9 cellular contexts compared by ENCODE assay signal in genomic region chr22:39598017-39598965, GRCh38. TPM values are rescaled to one million over a fixed set of nuclear protein-coding genes. Genes with fewer than 3 reads are reported as not detected.
DNase-seq lines count a peak whose midpoint lies in the region; ATAC-seq, FAIRE-seq and TF ChIP-seq lines count a peak whose summit lies in the region.
"Had no signal": no experiment of that assay in that cellular context is flagged by ENCODE, and none has a peak within 500 bp of the region (broad histone marks: within the 10 kb centered on the region; RNA-seq: fewer than 3 reads in every experiment).

No MANE protein-coding gene starts in this region.

- ATAC-seq in HG02623 (IDR thresholded peaks at IDR 0.05; ENCODE audit: unreplicated experiment) (no peak), GM18868 (IDR thresholded peaks at IDR 0.05; ENCODE audit: unreplicated experiment) (no peak), GM18502 (IDR thresholded peaks at IDR 0.05; ENCODE audit: poor library complexity, unreplicated experiment) (no peak)

- FAIRE-seq in GM19239 (lab: Jason Lieb, UNC), result no peak

- peak overlapping the region; percentile 76 for H3K27ac Mint-ChIP-seq in progenitor cell of endocrine pancreas

- H3K27me3 Mint-ChIP-seq in progenitor cell of endocrine pancreas, result peaks cover 58% of the 10 kb centered on the region

- peaks cover 3% of the 10 kb centered on the region for H3K9me3 Mint-ChIP-seq in progenitor cell of endocrine pancreas (ENCODE audit: low read depth)

- no peaks in the 10 kb centered on the region for H3K36me3 Mint-ChIP-seq in progenitor cell of endocrine pancreas (ENCODE audit: insufficient read depth)

- peak; percentile 7 for TF ChIP-seq CTCF in progenitor cell of endocrine pancreas (IDR thresholded peaks at IDR 0.05; ENCODE audit: unreplicated experiment)

- H3K4me1 Mint-ChIP-seq in progenitor cell of endocrine pancreas (ENCODE audit: low read depth), result peaks cover 3% of the 10 kb centered on the region

- DNase-seq in GM19239 (ENCODE audit: insufficient read length, low spot score) (peak; percentile 39), progenitor cell of endocrine pancreas (ENCODE audit: low spot score, unreplicated experiment) (peak; percentile 68), SKM-1 (lab: John Stamatoyannopoulos, UW; ENCODE audit: unreplicated experiment) (no peak)
- DNase-seq in activated CD4-positive, CD25-positive, alpha-beta regulatory T cell treated with anti-CD3 and anti-CD28 coated beads, Interleukin-2, amount 50 U/mL, for 16 hours (ENCODE audit: low read depth, low spot score), result peak; percentile 42
- peak; percentile 48 for DNase-seq in central memory CD4-positive, alpha-beta T cell

- no peak overlapping the region for H3K4me3 Mint-ChIP-seq in progenitor cell of endocrine pancreas (ENCODE audit: low read depth)

RNA-seq across cellular contexts. Expression of gene CACNA1I, which starts 27.7 kb away (rescaled TPM):
- total RNA-seq in progenitor cell of endocrine pancreas, result 0.24 and 0.41 TPM in 2 replicates
- total RNA-seq: fibroblast of villous mesenchyme had no signal
